ENCODE assay signal across 21 cellular contexts in the genomic region with DNA sequence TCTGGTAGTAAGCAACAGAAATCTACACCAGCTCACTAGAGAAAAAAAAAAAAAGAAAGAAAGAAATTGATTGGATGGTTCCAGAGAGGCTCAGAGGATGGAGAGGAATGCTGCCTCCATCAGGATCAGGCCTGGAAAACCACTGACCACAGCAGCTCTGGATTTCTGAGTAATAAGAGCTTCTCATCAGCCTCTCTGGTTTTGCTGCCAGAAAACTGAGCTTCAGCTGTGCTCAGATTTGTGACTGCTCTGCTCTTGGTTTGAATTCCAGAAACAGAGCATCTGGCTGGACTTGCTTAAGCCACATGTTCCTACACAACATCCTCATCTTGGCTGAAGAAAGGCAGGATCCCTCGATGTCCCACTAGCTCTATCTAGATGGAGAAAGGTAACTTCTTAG. TPM values are rescaled to one million over a fixed set of nuclear protein-coding genes. Genes with fewer than 3 reads are reported as not detected.
"Had no signal": no experiment of that assay in that cellular context is flagged by ENCODE, and none has a peak within 500 bp of the region (broad histone marks: within the 10 kb centered on the region; RNA-seq: fewer than 3 reads in every experiment).

No MANE protein-coding gene starts in this region.

- H3K27ac ChIP-seq: breast epithelium, prostate gland, right lobe of liver had no signal

- H3K4me3 ChIP-seq: breast epithelium, mucosa of descending colon, prostate gland, right lobe of liver had no signal

- H3K36me3 ChIP-seq: breast epithelium, prostate gland, right lobe of liver had no signal

- H3K9me3 ChIP-seq: breast epithelium, mucosa of descending colon, prostate gland, right lobe of liver had no signal

- H3K4me1 ChIP-seq: breast epithelium, prostate gland, right lobe of liver had no signal

- H3K27me3 ChIP-seq: breast epithelium, right lobe of liver had no signal

- DNase-seq: activated CD4-positive, alpha-beta T cell treated with anti-CD3 and anti-CD28 coated beads, Interleukin-2, amount 50 U/mL, for 4 hours; activated CD4-positive, CD25-positive, alpha-beta regulatory T cell treated with anti-CD3 and anti-CD28 coated beads, Interleukin-2, amount 50 U/mL, for 72 hours; activated effector memory CD4-positive, alpha-beta T cell treated with anti-CD3 and anti-CD28 coated beads, Interleukin-2, amount 50 U/mL, for 16 hours; activated T-cell treated with anti-CD3 and anti-CD28 coated beads, Interleukin-2, amount 50 U/mL, for 1 hour; amygdala; dermis blood vessel endothelial cell; endodermal cell; erythroblast; foreskin fibroblast; immature natural killer cell; left colon; mucosa of descending colon; occipital lobe; right lobe of liver; stimulated activated CD4-positive, alpha-beta T cell treated with anti-CD3 and anti-CD28 coated beads, Interleukin-12 subunit alpha, Interleukin-12 subunit beta, amount 100 ng/mL, for 4 hours; stimulated activated naive CD4-positive, alpha-beta T cell had no signal

RNA-seq across cellular contexts. Expression of a gene that starts 25.9 kb away (rescaled TPM):
- total RNA-seq: dermis blood vessel endothelial cell, lung microvascular endothelial cell, occipital lobe, right lobe of liver, temporal lobe, ureter had no signal
- polyA plus RNA-seq: immature natural killer cell had no signal
